Comparison of ENCODE assay signal across 17 cellular contexts in genomic region chr2:233165543-233165894, GRCh38.
"Had no signal": no experiment of that assay in that cellular context is flagged by ENCODE, and none has a peak within 500 bp of the region (broad histone marks: within the 10 kb centered on the region; RNA-seq: fewer than 3 reads in every experiment).

No MANE protein-coding gene starts in this region.

- H3K27me3 ChIP-seq: testis had no signal

- H3K4me1 ChIP-seq: gastroesophageal sphincter, left ventricle myocardium inferior, sigmoid colon, testis had no signal

- H3K27ac Mint-ChIP-seq: activated naive CD4-positive, alpha-beta T cell treated with anti-CD3 and anti-CD28 coated beads, Interleukin-2, amount 10 ng/mL, durations not matched to agents 7 days and 5 days; activated T-helper 2 cell treated with anti-CD3 and anti-CD28 coated beads, Interferon-gamma antibody, Interleukin-2, Interleukin-4, amounts not matched to agents 10 μg/mL and 5 μg/mL and 100 μg/mL, durations not matched to agents 14 hours and 24 hours and 36 hours; brain; nephron progenitor cell; stimulated activated naive CD8-positive, alpha-beta T cell treated with anti-CD3 and anti-CD28 coated beads, Interleukin-15, Interleukin-2, amounts not matched to agents 100 ng/mL and 50 ng/mL, for 24 hours; T-helper 2 cell treated with Interferon-gamma antibody and Interleukin-4, amounts not matched to agents 5 μg/mL and 100 μg/mL, for 36 hours had no signal

- H3K9me3 Mint-ChIP-seq: activated CD8-positive, alpha-beta T cell treated with anti-CD3 and anti-CD28 coated beads for 36 hours; activated naive CD4-positive, alpha-beta T cell treated with anti-CD3 and anti-CD28 coated beads, Interleukin-2, amount 10 ng/mL, durations not matched to agents 7 days and 5 days; activated T-helper 2 cell treated with anti-CD3 and anti-CD28 coated beads, Interferon-gamma antibody, Interleukin-2, Interleukin-4, amounts not matched to agents 10 μg/mL and 5 μg/mL and 100 μg/mL, durations not matched to agents 14 hours and 24 hours and 36 hours; brain; central memory CD8-positive, alpha-beta T cell; nephron progenitor cell; stimulated activated naive CD8-positive, alpha-beta T cell treated with anti-CD3 and anti-CD28 coated beads, Interleukin-15, Interleukin-2, amounts not matched to agents 100 ng/mL and 50 ng/mL, for 24 hours; T-helper 2 cell treated with Interferon-gamma antibody and Interleukin-4, amounts not matched to agents 5 μg/mL and 100 μg/mL, for 36 hours had no signal

- H3K27me3 Mint-ChIP-seq: activated CD8-positive, alpha-beta T cell treated with anti-CD3 and anti-CD28 coated beads for 36 hours; activated naive CD4-positive, alpha-beta T cell treated with anti-CD3 and anti-CD28 coated beads, Interleukin-2, amount 10 ng/mL, durations not matched to agents 7 days and 5 days; brain; central memory CD8-positive, alpha-beta T cell; stimulated activated naive CD8-positive, alpha-beta T cell treated with anti-CD3 and anti-CD28 coated beads, Interleukin-15, Interleukin-2, amounts not matched to agents 100 ng/mL and 50 ng/mL, for 24 hours had no signal

- H3K4me3 Mint-ChIP-seq: activated CD8-positive, alpha-beta T cell treated with anti-CD3 and anti-CD28 coated beads for 36 hours; activated naive CD4-positive, alpha-beta T cell treated with anti-CD3 and anti-CD28 coated beads, Interleukin-2, amount 10 ng/mL, durations not matched to agents 7 days and 5 days; brain; central memory CD8-positive, alpha-beta T cell; nephron progenitor cell; stimulated activated naive CD8-positive, alpha-beta T cell treated with anti-CD3 and anti-CD28 coated beads, Interleukin-15, Interleukin-2, amounts not matched to agents 100 ng/mL and 50 ng/mL, for 24 hours; T-helper 2 cell treated with Interferon-gamma antibody and Interleukin-4, amounts not matched to agents 5 μg/mL and 100 μg/mL, for 36 hours had no signal

- DNase-seq: cortex of kidney; effector CD8-positive, alpha-beta T cell; islet precursor cell; mesendoderm; nephron progenitor cell; stimulated activated CD4-positive, alpha-beta T cell treated with anti-CD3 and anti-CD28 coated beads, Interleukin-12 subunit alpha, Interleukin-12 subunit beta, amount 100 ng/mL, for 4 hours had no signal

- H3K9me3 ChIP-seq: gastroesophageal sphincter, left ventricle myocardium inferior, sigmoid colon, testis had no signal

- H3K36me3 ChIP-seq: left ventricle myocardium inferior, sigmoid colon had no signal

- H3K27ac ChIP-seq: gastroesophageal sphincter, sigmoid colon, testis had no signal

- H3K4me3 ChIP-seq: gastroesophageal sphincter, left ventricle myocardium inferior, sigmoid colon, testis had no signal
